In genomic region chr1:118898702-118899101, GRCh38 we compare ENCODE assay signal across 33 cellular contexts.
"Had no signal": no experiment of that assay in that cellular context is flagged by ENCODE, and none has a peak within 500 bp of the region (broad histone marks: within the 10 kb centered on the region; RNA-seq: fewer than 3 reads in every experiment).

No MANE protein-coding gene starts in this region.

- H3K27ac Mint-ChIP-seq: activated CD4-positive, alpha-beta T cell treated with anti-CD3 and anti-CD28 coated beads for 36 hours; activated CD4-positive, alpha-beta T cell treated with anti-CD3 and anti-CD28 coated beads, Interleukin-2, amount 10 ng/mL, durations not matched to agents 7 days and 5 days; activated CD8-positive, alpha-beta T cell treated with anti-CD3 and anti-CD28 coated beads, Interleukin-2, amount 10 ng/mL, durations not matched to agents 7 days and 5 days; activated naive CD4-positive, alpha-beta T cell treated with anti-CD3 and anti-CD28 coated beads for 36 hours; activated naive CD4-positive, alpha-beta T cell treated with anti-CD3 and anti-CD28 coated beads, Interleukin-2, amount 50 U/mL, for 72 hours; activated T-cell treated with anti-CD3 and anti-CD28 coated beads, Interleukin-2, amount 50 U/mL, for 24 hours; activated T-helper 1 cell treated with anti-CD3 and anti-CD28 coated beads, Interleukin-12 subunit alpha, Interleukin-12 subunit beta, Interleukin-2, Interleukin-4 antibody, amounts not matched to agents 30 ng/mL and 10 ng/mL and 1 ng/mL, durations not matched to agents 14 hours and 24 hours and 36 hours; T-helper 1 cell treated with Interleukin-12 subunit alpha and Interleukin-12 subunit beta and Interleukin-4 antibody, amounts not matched to agents 30 μg/mL and 1 μg/mL, for 36 hours; T-helper 2 cell treated with Interferon-gamma antibody and Interleukin-4, amounts not matched to agents 5 μg/mL and 100 μg/mL, for 36 hours; WTC11 had no signal

- H3K4me1 Mint-ChIP-seq: activated CD4-positive, alpha-beta T cell treated with anti-CD3 and anti-CD28 coated beads for 36 hours; activated CD4-positive, alpha-beta T cell treated with anti-CD3 and anti-CD28 coated beads, Interleukin-2, amount 10 ng/mL, durations not matched to agents 7 days and 5 days; WTC11 had no signal

- H3K27me3 ChIP-seq: adrenal gland, body of pancreas, breast epithelium, Peyer's patch had no signal

- H3K27ac ChIP-seq: adrenal gland, body of pancreas, breast epithelium, Peyer's patch, SJSA1 had no signal

- H3K9ac ChIP-seq: SK-N-SH had no signal

- H3K9me3 ChIP-seq: adrenal gland, body of pancreas, breast epithelium, Peyer's patch, SK-N-SH had no signal

- H3K4me1 ChIP-seq: adrenal gland, body of pancreas, breast epithelium, Peyer's patch had no signal

- H3K4me3 Mint-ChIP-seq: activated CD4-positive, alpha-beta T cell treated with anti-CD3 and anti-CD28 coated beads for 36 hours; activated CD4-positive, alpha-beta T cell treated with anti-CD3 and anti-CD28 coated beads, Interleukin-2, amount 10 ng/mL, durations not matched to agents 7 days and 5 days; activated CD8-positive, alpha-beta T cell treated with anti-CD3 and anti-CD28 coated beads, Interleukin-2, amount 10 ng/mL, durations not matched to agents 7 days and 5 days; activated naive CD4-positive, alpha-beta T cell treated with anti-CD3 and anti-CD28 coated beads for 36 hours; activated T-cell treated with anti-CD3 and anti-CD28 coated beads, Interleukin-2, amount 50 U/mL, for 24 hours; activated T-helper 1 cell treated with anti-CD3 and anti-CD28 coated beads, Interleukin-12 subunit alpha, Interleukin-12 subunit beta, Interleukin-2, Interleukin-4 antibody, amounts not matched to agents 30 ng/mL and 10 ng/mL and 1 ng/mL, durations not matched to agents 14 hours and 24 hours and 36 hours; T-helper 1 cell treated with Interleukin-12 subunit alpha and Interleukin-12 subunit beta and Interleukin-4 antibody, amounts not matched to agents 30 μg/mL and 1 μg/mL, for 36 hours; T-helper 2 cell treated with Interferon-gamma antibody and Interleukin-4, amounts not matched to agents 5 μg/mL and 100 μg/mL, for 36 hours; WTC11 had no signal

- DNase-seq: activated CD4-positive, alpha-beta T cell treated with anti-CD3 and anti-CD28 coated beads for 36 hours; activated CD4-positive, alpha-beta T cell treated with anti-CD3 and anti-CD28 coated beads, Interleukin-2, amount 10 ng/mL, durations not matched to agents 7 days and 5 days; activated CD4-positive, alpha-beta T cell treated with anti-CD3 and anti-CD28 coated beads, Interleukin-2, amount 50 U/mL, for 48 hours; activated CD8-positive, alpha-beta T cell treated with anti-CD3 and anti-CD28 coated beads, Interleukin-2, amount 10 ng/mL, durations not matched to agents 7 days and 5 days; activated gamma-delta T cell treated with Interleukin-2 at 50 U/mL for 16 hours; activated naive CD4-positive, alpha-beta T cell treated with anti-CD3 and anti-CD28 coated beads for 36 hours; activated T-cell treated with anti-CD3 and anti-CD28 coated beads, Interleukin-2, amount 50 U/mL, for 24 hours; adrenal gland; body of pancreas; Karpas-422; MM.1S; MV-4-11; NCI-H1092; NCI-H1436 treated with DMSO at 0.1 percent for 48 hours; NCI-H1694 treated with DMSO at 0.1 percent for 48 hours; NCI-H2081; NCI-H510A treated with DMSO at 0.1 percent for 48 hours; NCI-H526 treated with DMSO at 0.1 percent for 48 hours; NCI-H774; Peyer's patch; RPMI8226; SHP77 treated with DMSO at 0.1 percent for 48 hours; SK-N-SH had no signal

- H3K9me3 Mint-ChIP-seq: activated CD4-positive, alpha-beta T cell treated with anti-CD3 and anti-CD28 coated beads, Interleukin-2, amount 10 ng/mL, durations not matched to agents 7 days and 5 days; activated naive CD4-positive, alpha-beta T cell treated with anti-CD3 and anti-CD28 coated beads for 36 hours; T-helper 1 cell treated with Interleukin-12 subunit alpha and Interleukin-12 subunit beta and Interleukin-4 antibody, amounts not matched to agents 30 μg/mL and 1 μg/mL, for 36 hours had no signal

- H3K27me3 Mint-ChIP-seq: activated CD4-positive, alpha-beta T cell treated with anti-CD3 and anti-CD28 coated beads for 36 hours; activated CD4-positive, alpha-beta T cell treated with anti-CD3 and anti-CD28 coated beads, Interleukin-2, amount 10 ng/mL, durations not matched to agents 7 days and 5 days; activated T-cell treated with anti-CD3 and anti-CD28 coated beads, Interleukin-2, amount 50 U/mL, for 24 hours had no signal

- FAIRE-seq: astrocyte, TTC549 had no signal

- H3K36me3 Mint-ChIP-seq: activated naive CD4-positive, alpha-beta T cell treated with anti-CD3 and anti-CD28 coated beads, Interleukin-2, amount 50 U/mL, for 72 hours; WTC11 had no signal

- H3K4me3 ChIP-seq: adrenal gland, body of pancreas, breast epithelium, Peyer's patch, SJSA1 had no signal

- ATAC-seq: activated CD4-positive, alpha-beta T cell treated with anti-CD3 and anti-CD28 coated beads for 36 hours; activated CD4-positive, CD25-positive, alpha-beta regulatory T cell treated with anti-CD3 and anti-CD28 coated beads, Interleukin-2, amount 50 U/mL, for 24 hours; activated CD8-positive, alpha-beta T cell treated with anti-CD3 and anti-CD28 coated beads, Interleukin-2, amount 10 ng/mL, durations not matched to agents 7 days and 5 days; activated naive CD4-positive, alpha-beta T cell treated with anti-CD3 and anti-CD28 coated beads, Interleukin-2, amount 50 U/mL, for 72 hours; body of pancreas; WTC11 had no signal

- H3K36me3 ChIP-seq: adrenal gland, breast epithelium, Peyer's patch had no signal

- H3K4me2 ChIP-seq: SK-N-SH had no signal
